Comparison of ENCODE assay signal across 35 cellular contexts in genomic region chr2:129441610-129442009, GRCh38.
DNase-seq lines count a peak whose midpoint lies in the region; ATAC-seq, FAIRE-seq and TF ChIP-seq lines count a peak whose summit lies in the region.
"Had no signal": no experiment of that assay in that cellular context is flagged by ENCODE, and none has a peak within 500 bp of the region (broad histone marks: within the 10 kb centered on the region; RNA-seq: fewer than 3 reads in every experiment).

No MANE protein-coding gene starts in this region.

- POLR2A ChIA-PET in K562 (lab: Yijun Ruan, JAX), result no interaction called here

- no peak overlapping the region for H3K27ac Mint-ChIP-seq in activated CD4-positive, alpha-beta T cell treated with anti-CD3 and anti-CD28 coated beads, Interleukin-2, amount 10 ng/mL, durations not matched to agents 24 days and 14 days
- H3K27ac Mint-ChIP-seq: B cell; CD14-positive monocyte; CD4-positive, alpha-beta memory T cell; CD4-positive, alpha-beta T cell; CD4-positive, CD25-positive, alpha-beta regulatory T cell; CD8-positive, alpha-beta T cell had no signal

- no peak for TF ChIP-seq RAD21 in K562 (CRISPR knock-in tag; conservative IDR thresholded peaks at IDR 0.05 in 1 of 2, IDR thresholded peaks at IDR 0.05 in 1 of 2)

- H3K36me3 Mint-ChIP-seq in activated CD4-positive, alpha-beta T cell treated with anti-CD3 and anti-CD28 coated beads, Interleukin-2, amount 10 ng/mL, durations not matched to agents 24 days and 14 days (ENCODE audit: low read depth), result no peaks in the 10 kb centered on the region
- H3K36me3 Mint-ChIP-seq: CD14-positive monocyte; CD4-positive, alpha-beta memory T cell; CD4-positive, CD25-positive, alpha-beta regulatory T cell; CD8-positive, alpha-beta memory T cell; CD8-positive, alpha-beta T cell had no signal

- TF ChIP-seq CTCF in K562 (IDR thresholded peaks at IDR 0.05 in 2 of 3, conservative IDR thresholded peaks at IDR 0.05 in 1 of 3; ENCODE audit: insufficient read depth in 2 of 3, low read depth in 1 of 3, low read length in 3 of 3), result no peak

- ATAC-seq in K562, result no peak
- no peak for ATAC-seq in left ventricle myocardium superior
- ATAC-seq: A549; CD8-positive, alpha-beta T cell had no signal

- H3K4me1 ChIP-seq in Karpas-422 (ENCODE audit: low read length) (peaks cover 20% of the 10 kb centered on the region), K562 (replicated peaks in 1 of 2; ENCODE audit: control insufficient read depth in 2 of 2, insufficient read depth in 2 of 2, low read length in 2 of 2) (no peaks in the 10 kb centered on the region)
- H3K4me1 ChIP-seq: A549, BE2C, Caco-2 had no signal

- H3K4me3 ChIP-seq in Karpas-422 (ENCODE audit: low read length) (no peak overlapping the region), K562 (no peak overlapping the region)
- H3K4me3 ChIP-seq: A549; BLaER1; BLaER1 treated with 17β-estradiol and CSF1 and Interleukin-3, amounts not matched to agents 10 nM and 100 nM had no signal

- CTCF ChIA-PET in K562 (lab: Yijun Ruan, JAX; ENCODE audit: low intra/inter-chr PET ratio), result no interaction called here

- H3K4me2 ChIP-seq in Karpas-422 (ENCODE audit: low read depth, low read length, poor library complexity, severe bottlenecking) (peak overlapping the region; percentile 85), K562 (ENCODE audit: insufficient read depth, low read length) (no peak overlapping the region)
- H3K4me2 ChIP-seq: A549; BLaER1; BLaER1 treated with 17β-estradiol and CSF1 and Interleukin-3, amounts not matched to agents 10 nM and 100 nM had no signal

- TF ChIP-seq EP300 in K562 (IDR thresholded peaks at IDR 0.05; ENCODE audit: low read length), result no peak

- FAIRE-seq in K562 (lab: Jason Lieb, UNC), result no peak
- FAIRE-seq: A204.1, A549, D721Med had no signal

- H3K27ac ChIP-seq in Karpas-422 (ENCODE audit: low read length), result no peak overlapping the region
- no peak overlapping the region for H3K27ac ChIP-seq in K562 (ENCODE audit: extremely low read depth, low read depth, low read length)
- H3K27ac ChIP-seq: 22Rv1; A549; BLaER1; BLaER1 treated with 17β-estradiol and CSF1 and Interleukin-3, amounts not matched to agents 10 nM and 100 nM; C4-2B had no signal

- BruUV-seq in K562 (replicated peaks; lab: Mats Ljungman, UMichigan), result no TSS peak

- H4K20me1 ChIP-seq in Karpas-422 (ENCODE audit: insufficient read depth, low read depth, low read length) (no peaks in the 10 kb centered on the region), K562 (replicated peaks; ENCODE audit: control insufficient read depth, insufficient read depth, low read length) (no peaks in the 10 kb centered on the region)
- H4K20me1 ChIP-seq: BLaER1; BLaER1 treated with 17β-estradiol and CSF1 and Interleukin-3, amounts not matched to agents 10 nM and 100 nM had no signal

- TF ChIP-seq POLR2A in K562 (conservative IDR thresholded peaks at IDR 0.05), result no peak

- H2AFZ ChIP-seq in Karpas-422 (ENCODE audit: low read length) (no peak overlapping the region), K562 (ENCODE audit: low read depth, low read length) (no peak overlapping the region)

- peaks cover 2% of the 10 kb centered on the region; the same call in 1 of the 2 replicates for H3K9me2 ChIP-seq in Karpas-422 (replicated peaks; ENCODE audit: insufficient read depth, low read length)

- peak; percentile 8 for DNase-seq in activated CD4-positive, alpha-beta T cell treated with anti-CD3 and anti-CD28 coated beads, Interleukin-2, amount 10 ng/mL, durations not matched to agents 24 days and 14 days
- no peak for DNase-seq in activated CD4-positive, alpha-beta T cell treated with anti-CD3 and anti-CD28 coated beads, Interleukin-2, amount 50 U/mL, for 48 hours
- DNase-seq in Karpas-422 (no peak), K562 (ENCODE audit: extremely low read depth in 1 of 4, low spot score in 3 of 4) (no peak), left ventricle myocardium superior (no peak)
- no peak for DNase-seq in activated naive CD4-positive, alpha-beta T cell (lab: John Stamatoyannopoulos, UW)
- DNase-seq: 8988T; ACHN; AML-193; BE2C; C1 segment of cervical spinal cord; Caco-2; Calu3; CD4-positive, alpha-beta memory T cell; CD4-positive, alpha-beta T cell; CD4-positive, CD25-positive, alpha-beta regulatory T cell; CD8-positive, alpha-beta memory T cell; CD8-positive, alpha-beta T cell; COR-L47; DMS 273 treated with DMSO at 0.1 percent for 48 hours; DMS153; DMS53; DMS79; DMS79 treated with DMSO at 0.1 percent for 48 hours; DND-41; EL had no signal

- H3K79me2 ChIP-seq in Karpas-422 (ENCODE audit: low read length), result peaks cover 16% of the 10 kb centered on the region
- no peaks in the 10 kb centered on the region for H3K79me2 ChIP-seq in K562 (ENCODE audit: control insufficient read depth, insufficient read depth, low read length)

- intact Hi-C loops in activated CD4-positive, alpha-beta T cell treated with anti-CD3 and anti-CD28 coated beads, Interleukin-2, amount 10 ng/mL, durations not matched to agents 24 days and 14 days (cut with micrococcal nuclease), result no loop called here
- intact Hi-C loops in K562 (cut with micrococcal nuclease), result no loop called here
- intact Hi-C loops in left ventricle myocardium superior (cut with micrococcal nuclease), result no loop called here

- in situ Hi-C loops in K562 (cut with MboI), result no loop called here

- H3K9me1 ChIP-seq in K562 (ENCODE audit: control insufficient read depth, insufficient read depth, low read length), result peaks cover 2% of the 10 kb centered on the region

- no peaks in the 10 kb centered on the region for H3K4me1 Mint-ChIP-seq in activated CD4-positive, alpha-beta T cell treated with anti-CD3 and anti-CD28 coated beads, Interleukin-2, amount 10 ng/mL, durations not matched to agents 24 days and 14 days
- H3K4me1 Mint-ChIP-seq: B cell; CD14-positive monocyte; CD4-positive, alpha-beta memory T cell; CD4-positive, CD25-positive, alpha-beta regulatory T cell; CD8-positive, alpha-beta memory T cell had no signal

- H3K9ac ChIP-seq in Karpas-422 (ENCODE audit: low read length) (no peak overlapping the region), K562 (ENCODE audit: insufficient read depth in 1 of 2, low read depth in 2 of 2, low read length in 2 of 2) (no peak overlapping the region)
- H3K9ac ChIP-seq: BLaER1; BLaER1 treated with 17β-estradiol and CSF1 and Interleukin-3, amounts not matched to agents 10 nM and 100 nM had no signal

- H3K4me3 Mint-ChIP-seq in activated CD4-positive, alpha-beta T cell treated with anti-CD3 and anti-CD28 coated beads, Interleukin-2, amount 10 ng/mL, durations not matched to agents 24 days and 14 days, result no peak overlapping the region
- H3K4me3 Mint-ChIP-seq: B cell; CD14-positive monocyte; CD4-positive, alpha-beta memory T cell; CD4-positive, alpha-beta T cell; CD4-positive, CD25-positive, alpha-beta regulatory T cell; CD8-positive, alpha-beta memory T cell; CD8-positive, alpha-beta T cell had no signal

- no peaks in the 10 kb centered on the region for H3K9me3 ChIP-seq in Karpas-422 (ENCODE audit: low read length)
- no peaks in the 10 kb centered on the region for H3K9me3 ChIP-seq in K562 (replicated peaks; ENCODE audit: control insufficient read depth, insufficient read depth, low read depth, low read length)
- H3K9me3 ChIP-seq: A549; BE2C; BLaER1; BLaER1 treated with 17β-estradiol and CSF1 and Interleukin-3, amounts not matched to agents 10 nM and 100 nM; Caco-2 had no signal

- H3K36me3 ChIP-seq in Karpas-422 (ENCODE audit: insufficient read depth, low read length) (no peaks in the 10 kb centered on the region), K562 (ENCODE audit: control insufficient read depth, insufficient read depth, low read length) (no peaks in the 10 kb centered on the region)
- H3K36me3 ChIP-seq: BE2C; BLaER1; BLaER1 treated with 17β-estradiol and CSF1 and Interleukin-3, amounts not matched to agents 10 nM and 100 nM had no signal

- no peaks in the 10 kb centered on the region for H3K27me3 Mint-ChIP-seq in activated CD4-positive, alpha-beta T cell treated with anti-CD3 and anti-CD28 coated beads, Interleukin-2, amount 10 ng/mL, durations not matched to agents 24 days and 14 days
- H3K27me3 Mint-ChIP-seq: CD4-positive, CD25-positive, alpha-beta regulatory T cell; CD8-positive, alpha-beta memory T cell had no signal

- H3K9me3 Mint-ChIP-seq in activated CD4-positive, alpha-beta T cell treated with anti-CD3 and anti-CD28 coated beads, Interleukin-2, amount 10 ng/mL, durations not matched to agents 24 days and 14 days, result no peaks in the 10 kb centered on the region
- H3K9me3 Mint-ChIP-seq: CD4-positive, alpha-beta T cell; CD8-positive, alpha-beta T cell had no signal

- H3K27me3 ChIP-seq in Karpas-422 (ENCODE audit: low read length), result no peaks in the 10 kb centered on the region
- H3K27me3 ChIP-seq in K562 (ENCODE audit: control insufficient read depth in 2 of 2, insufficient read depth in 2 of 2, low read length in 2 of 2), result peaks cover 0 to 10% of the 10 kb centered on the region in 2 experiments; a peak in 1 of 5 replicates
- H3K27me3 ChIP-seq: BE2C; BLaER1; BLaER1 treated with 17β-estradiol and CSF1 and Interleukin-3, amounts not matched to agents 10 nM and 100 nM had no signal

TF ChIP-seq in K562, 482 proteins besides CTCF, POLR2A, EP300 and RAD21:
- TF ChIP-seq, protein P1, sequence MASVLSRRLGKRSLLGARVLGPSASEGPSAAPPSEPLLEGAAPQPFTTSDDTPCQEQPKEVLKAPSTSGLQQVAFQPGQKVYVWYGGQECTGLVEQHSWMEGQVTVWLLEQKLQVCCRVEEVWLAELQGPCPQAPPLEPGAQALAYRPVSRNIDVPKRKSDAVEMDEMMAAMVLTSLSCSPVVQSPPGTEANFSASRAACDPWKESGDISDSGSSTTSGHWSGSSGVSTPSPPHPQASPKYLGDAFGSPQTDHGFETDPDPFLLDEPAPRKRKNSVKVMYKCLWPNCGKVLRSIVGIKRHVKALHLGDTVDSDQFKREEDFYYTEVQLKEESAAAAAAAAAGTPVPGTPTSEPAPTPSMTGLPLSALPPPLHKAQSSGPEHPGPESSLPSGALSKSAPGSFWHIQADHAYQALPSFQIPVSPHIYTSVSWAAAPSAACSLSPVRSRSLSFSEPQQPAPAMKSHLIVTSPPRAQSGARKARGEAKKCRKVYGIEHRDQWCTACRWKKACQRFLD (CRISPR knock-in tag; IDR thresholded peaks at IDR 0.05), result no peak
- TF ChIP-seq ZFP36 (IDR thresholded peaks at IDR 0.05; ENCODE audit: low read depth, low read length, partially characterized antibody), result peak; percentile 90
- peak; percentile 83 for TF ChIP-seq RBM25 (IDR thresholded peaks at IDR 0.05; ENCODE audit: low read depth, low read length, severe bottlenecking)
